8 cellular contexts compared by ENCODE assay signal in the genomic region with DNA sequence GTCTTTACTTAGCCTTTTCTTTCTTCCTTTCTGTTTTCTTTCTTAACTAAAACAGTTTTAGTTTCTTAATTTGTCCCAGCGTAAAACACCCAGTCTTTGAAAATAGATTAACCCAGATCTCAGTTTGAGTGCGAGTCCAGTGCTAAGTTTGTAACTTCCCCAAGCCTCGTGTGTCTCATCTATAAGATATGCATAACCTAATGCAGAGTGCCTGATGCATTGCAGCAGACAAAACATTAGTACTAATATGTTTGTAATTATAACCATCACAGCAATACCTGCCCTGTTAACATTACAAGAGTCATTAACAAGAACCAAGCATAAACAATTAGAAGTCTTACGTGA. TPM values are rescaled to one million over a fixed set of nuclear protein-coding genes. Genes with fewer than 3 reads are reported as not detected.
DNase-seq lines count a peak whose midpoint lies in the region; ATAC-seq and TF ChIP-seq lines count a peak whose summit lies in the region.

No MANE protein-coding gene starts in this region.

- 24% methylated on average over 4 of the region's 4 CpGs for WGBS in mammary epithelial cell (ENCODE audit: low coverage, missing lambda C conversion rate)

- no peak for DNase-seq in activated CD4-positive, alpha-beta T cell treated with anti-CD3 and anti-CD28 coated beads for 36 hours
- DNase-seq in activated CD4-positive, alpha-beta T cell treated with anti-CD3 and anti-CD28 coated beads for 1 hour, result no peak
- DNase-seq in NAMALWA (ENCODE audit: low spot score), result peak; percentile 36
- peak; percentile 46 for DNase-seq in mammary epithelial cell
- DNase-seq in lung microvascular endothelial cell (ENCODE audit: low read depth in 2 of 2), result peak; percentile 6 to 22
- no peak for DNase-seq in vagina (ENCODE audit: extremely low spot score in 2 of 2)
- DNase-seq in HK-2 (ENCODE audit: unreplicated experiment), result no peak

- peak overlapping the region; percentile 79 for H3K4me2 ChIP-seq in mammary epithelial cell (ENCODE audit: insufficient read depth, low read depth, low read length)

- peak overlapping the region; percentile 100 for H3K27ac Mint-ChIP-seq in activated CD4-positive, alpha-beta T cell treated with anti-CD3 and anti-CD28 coated beads for 36 hours

- H3K9ac ChIP-seq in mammary epithelial cell (ENCODE audit: insufficient read depth, low read length), result peak overlapping the region; percentile 58

- TSS peak; percentile 85 for BruUV-seq in mammary epithelial cell (replicated peaks; lab: Mats Ljungman, UMichigan)

- H3K79me2 ChIP-seq in mammary epithelial cell (ENCODE audit: insufficient read depth, low read length), result peaks cover 16% of the 10 kb centered on the region

- TF ChIP-seq CTCF in mammary epithelial cell (conservative IDR thresholded peaks at IDR 0.05 in 1 of 2, IDR thresholded peaks at IDR 0.05 in 1 of 2; ENCODE audit: extremely low read depth in 1 of 2, insufficient read depth in 1 of 2, low read depth in 1 of 2, low read length in 2 of 2) (no peak), vagina (IDR thresholded peaks at IDR 0.05) (no peak)

- H3K4me1 ChIP-seq in mammary epithelial cell (ENCODE audit: insufficient read depth, low read length) (peaks cover 49% of the 10 kb centered on the region), vagina (peaks cover 9% of the 10 kb centered on the region)

- dilution Hi-C loops in mammary epithelial cell (cut with HindIII; ENCODE audit: low sequenced_read_pairs), result no loop called here

- peaks cover 2% of the 10 kb centered on the region for H3K27me3 Mint-ChIP-seq in activated CD4-positive, alpha-beta T cell treated with anti-CD3 and anti-CD28 coated beads for 36 hours

- in situ Hi-C loops in mammary epithelial cell (cut with MboI; ENCODE audit: low sequenced_read_pairs in 2 of 2), result loop anchor here (5.0 to 25.0 kb wide), 6 partner anchors 278 to 1207 kb away; no protein-coding TSS in a partner anchor

- no peaks in the 10 kb centered on the region for H4K20me1 ChIP-seq in mammary epithelial cell (ENCODE audit: insufficient read depth, low read length)

- CTCF ChIA-PET in activated CD4-positive, alpha-beta T cell treated with anti-CD3 and anti-CD28 coated beads for 36 hours (lab: Charles Lee), result interaction anchor here (0.6 to 0.9 kb wide), 2 partner anchors 15 to 333 kb away, joined by 3 read pairs; no protein-coding TSS in a partner anchor
- CTCF ChIA-PET in mammary epithelial cell (lab: Charles Lee; ENCODE audit: low non-redundant PET), result interaction anchor here (0.7 kb wide), 1 partner anchor 277 kb away, joined by 4 read pairs; no protein-coding TSS in a partner anchor

- H3K9me3 Mint-ChIP-seq in activated CD4-positive, alpha-beta T cell treated with anti-CD3 and anti-CD28 coated beads for 36 hours (ENCODE audit: low read depth), result no peaks in the 10 kb centered on the region

- no peak for TF ChIP-seq POLR2A in vagina (IDR thresholded peaks at IDR 0.05)

- no peak for ATAC-seq in activated CD4-positive, alpha-beta T cell treated with anti-CD3 and anti-CD28 coated beads for 36 hours
- ATAC-seq in GM21576 (IDR thresholded peaks at IDR 0.05; ENCODE audit: unreplicated experiment), result no peak

- H3K4me3 Mint-ChIP-seq in activated CD4-positive, alpha-beta T cell treated with anti-CD3 and anti-CD28 coated beads for 36 hours, result peak overlapping the region; percentile 87

- H3K36me3 ChIP-seq in mammary epithelial cell (ENCODE audit: insufficient read depth, low read length), result no peaks in the 10 kb centered on the region
- H3K36me3 ChIP-seq in vagina, result no peaks in the 10 kb centered on the region

- peak overlapping the region; percentile 78 for H2AFZ ChIP-seq in mammary epithelial cell (ENCODE audit: low read depth, low read length)

- peak overlapping the region; percentile 87 for H3K27ac ChIP-seq in mammary epithelial cell (ENCODE audit: insufficient read depth, low read depth, low read length)
- peak overlapping the region; percentile 71 for H3K27ac ChIP-seq in vagina

- H3K36me3 Mint-ChIP-seq in activated CD4-positive, alpha-beta T cell treated with anti-CD3 and anti-CD28 coated beads for 36 hours (ENCODE audit: low read depth), result peaks cover 2% of the 10 kb centered on the region

- peaks cover 40% of the 10 kb centered on the region for H3K4me1 Mint-ChIP-seq in activated CD4-positive, alpha-beta T cell treated with anti-CD3 and anti-CD28 coated beads for 36 hours

- POLR2A ChIA-PET in activated CD4-positive, alpha-beta T cell treated with anti-CD3 and anti-CD28 coated beads for 36 hours (lab: Charles Lee), result no interaction called here

- H3K27me3 ChIP-seq in mammary epithelial cell (ENCODE audit: insufficient read depth, low read length), result no peaks in the 10 kb centered on the region
- no peaks in the 10 kb centered on the region for H3K27me3 ChIP-seq in vagina

- peak overlapping the region; percentile 55 to 85 (median 58) for H3K4me3 ChIP-seq in mammary epithelial cell (replicated peaks in 1 of 3; ENCODE audit: insufficient read depth in 1 of 3, low read depth in 2 of 3, low read length in 3 of 3)
- H3K4me3 ChIP-seq in vagina, result peak overlapping the region; percentile 50 to 57

- intact Hi-C loops in activated CD4-positive, alpha-beta T cell treated with anti-CD3 and anti-CD28 coated beads for 36 hours (cut with DNase I, micrococcal nuclease), result no loop called here
- intact Hi-C loops in mammary epithelial cell (cut with micrococcal nuclease) (loop anchor here (1.0 kb wide), 1 partner anchor 377 kb away; a partner anchor contains a TSS), vagina (cut with DNase I) (loop anchor here (5.0 to 10.0 kb wide), 3 partner anchors 278 to 515 kb away; no protein-coding TSS in a partner anchor)

- no peaks in the 10 kb centered on the region for H3K9me3 ChIP-seq in mammary epithelial cell (replicated peaks; ENCODE audit: insufficient read depth, low read length)
- no peaks in the 10 kb centered on the region for H3K9me3 ChIP-seq in vagina

RNA-seq across cellular contexts. Expression of a gene that starts 0.5 kb away (rescaled TPM):
- 10 to 100 TPM; 14.9 to 15.6 TPM for total RNA-seq in activated CD4-positive, alpha-beta T cell treated with anti-CD3 and anti-CD28 coated beads for 36 hours
- 10 to 100 TPM; 14.7 to 25.9 TPM for total RNA-seq in mammary epithelial cell
- polyA plus RNA-seq in mammary epithelial cell, result 32.3 TPM
- 1.2 TPM for polyA minus RNA-seq in mammary epithelial cell
- total RNA-seq in lung microvascular endothelial cell, result 8.1 and 12.2 TPM in 2 replicates
- total RNA-seq in vagina, result 16.5 TPM

Comparison
In these comparisons a context has a peak if more than half of its experiments do, and no peak if none do; other contexts are left out.
1. DNase-seq: peak in NAMALWA (single experiment), mammary epithelial cell (single experiment) and lung microvascular endothelial cell (2 of 2); none in activated CD4-positive, alpha-beta T cell treated with anti-CD3 and anti-CD28 coated beads for 36 hours (single experiment), activated CD4-positive, alpha-beta T cell treated with anti-CD3 and anti-CD28 coated beads for 1 hour (single experiment), vagina (0 of 2) and HK-2 (single experiment).
2. intact Hi-C loops: an anchor here in mammary epithelial cell (1.0 kb wide) and vagina (5.0 to 10.0 kb wide); none called in activated CD4-positive, alpha-beta T cell treated with anti-CD3 and anti-CD28 coated beads for 36 hours.